In genomic region chr17:35774499-35774898, GRCh38 we compare ENCODE assay signal across 12 cellular contexts. TPM values are rescaled to one million over a fixed set of nuclear protein-coding genes. Genes with fewer than 3 reads are reported as not detected.
DNase-seq lines count a peak whose midpoint lies in the region; ATAC-seq and TF ChIP-seq lines count a peak whose summit lies in the region.
"Had no signal": no experiment of that assay in that cellular context is flagged by ENCODE, and none has a peak within 500 bp of the region (broad histone marks: within the 10 kb centered on the region; RNA-seq: fewer than 3 reads in every experiment).

No MANE protein-coding gene starts in this region.

- no peaks in the 10 kb centered on the region for H3K9me3 Mint-ChIP-seq in CD8-positive, alpha-beta T cell
- H3K9me3 Mint-ChIP-seq: effector memory CD8-positive, alpha-beta T cell had no signal

- H3K4me3 Mint-ChIP-seq in CD8-positive, alpha-beta T cell: no peak overlapping the region
- H3K4me3 Mint-ChIP-seq: effector memory CD8-positive, alpha-beta T cell had no signal

- WGBS in smooth muscle cell (ENCODE audit: low lambda C conversion rate): 39% methylated on average over 5 of the region's 5 CpGs

- no peak overlapping the region for H3K27ac Mint-ChIP-seq in CD8-positive, alpha-beta T cell
- H3K27ac Mint-ChIP-seq: effector memory CD8-positive, alpha-beta T cell had no signal

- H3K4me3 ChIP-seq in lower lobe of right lung: no peak overlapping the region
- H3K4me3 ChIP-seq in smooth muscle cell: no peak overlapping the region
- no peak overlapping the region for H3K4me3 ChIP-seq in MM.1S (ENCODE audit: low read length)
- no peak overlapping the region for H3K4me3 ChIP-seq in CD8-positive, alpha-beta T cell (ENCODE audit: low read depth, low read length)

- no peak overlapping the region for H3K9ac ChIP-seq in smooth muscle cell (ENCODE audit: low read depth)
- no peak overlapping the region for H3K9ac ChIP-seq in MM.1S (ENCODE audit: low read length)

- no peaks in the 10 kb centered on the region for H3K27me3 ChIP-seq in lower lobe of right lung (ENCODE audit: low read depth)
- H3K27me3 ChIP-seq in smooth muscle cell (ENCODE audit: low read depth): no peaks in the 10 kb centered on the region
- H3K27me3 ChIP-seq in MM.1S (replicated peaks; ENCODE audit: insufficient read depth, low read length): peaks cover 17% of the 10 kb centered on the region
- no peaks in the 10 kb centered on the region for H3K27me3 ChIP-seq in CD8-positive, alpha-beta T cell (ENCODE audit: insufficient read depth, low read length)

- H3K9me2 ChIP-seq in MM.1S (replicated peaks; ENCODE audit: insufficient read depth, low read length): no peaks in the 10 kb centered on the region

- POLR2A ChIA-PET in CD8-positive, alpha-beta T cell (lab: Charles Lee): no interaction called here

- H3K4me1 ChIP-seq in lower lobe of right lung (peaks cover 50% of the 10 kb centered on the region), smooth muscle cell (ENCODE audit: low read depth) (peaks cover 25% of the 10 kb centered on the region), MM.1S (ENCODE audit: low read length) (no peaks in the 10 kb centered on the region)
- no peaks in the 10 kb centered on the region for H3K4me1 ChIP-seq in CD8-positive, alpha-beta T cell (ENCODE audit: insufficient read depth, low read length)

- H3F3A ChIP-seq in smooth muscle cell (ENCODE audit: low read depth): peaks cover 27% of the 10 kb centered on the region
- no peaks in the 10 kb centered on the region for H3F3A ChIP-seq in MM.1S (ENCODE audit: insufficient read depth, low read length)

- TF ChIP-seq CTCF in lower lobe of right lung (IDR thresholded peaks at IDR 0.05) (no peak), smooth muscle cell (IDR thresholded peaks at IDR 0.05; ENCODE audit: borderline replicate concordance, insufficient read depth, poor library complexity, severe bottlenecking) (no peak), MM.1S (IDR thresholded peaks at IDR 0.05; ENCODE audit: low read length) (no peak)
- no peak for TF ChIP-seq CTCF in CD8-positive, alpha-beta T cell (IDR thresholded peaks at IDR 0.05)

- no peaks in the 10 kb centered on the region for H3K9me3 ChIP-seq in lower lobe of right lung
- no peaks in the 10 kb centered on the region for H3K9me3 ChIP-seq in smooth muscle cell (replicated peaks; ENCODE audit: low read depth)
- no peaks in the 10 kb centered on the region for H3K9me3 ChIP-seq in MM.1S (replicated peaks; ENCODE audit: insufficient read depth, low read length)
- H3K9me3 ChIP-seq in CD8-positive, alpha-beta T cell (ENCODE audit: low read length): no peaks in the 10 kb centered on the region

- H3K4me2 ChIP-seq in smooth muscle cell (peak overlapping the region; percentile 8), MM.1S (ENCODE audit: low read depth, low read length) (no peak overlapping the region)

- H3K27me3 Mint-ChIP-seq in CD8-positive, alpha-beta T cell (ENCODE audit: low read depth): peaks cover 9% of the 10 kb centered on the region

- intact Hi-C loops in lower lobe of right lung (cut with DNase I): no loop called here
- intact Hi-C loops in CD8-positive, alpha-beta T cell (cut with DNase I, micrococcal nuclease): no loop called here

- ATAC-seq in lower lobe of right lung (peak; percentile 44 to 72), GM19397 (IDR thresholded peaks at IDR 0.05; ENCODE audit: unreplicated experiment) (no peak)
- ATAC-seq in CD8-positive, alpha-beta T cell: no peak
- ATAC-seq: effector memory CD8-positive, alpha-beta T cell had no signal

- no peaks in the 10 kb centered on the region for H4K20me1 ChIP-seq in smooth muscle cell (ENCODE audit: low read depth)
- H4K20me1 ChIP-seq in MM.1S (ENCODE audit: insufficient read depth, low read length): no peaks in the 10 kb centered on the region; the same call in 1 of the 2 replicates

- H2AFZ ChIP-seq in smooth muscle cell (ENCODE audit: low read depth) (no peak overlapping the region), MM.1S (ENCODE audit: low read length) (no peak overlapping the region)

- CTCF ChIA-PET in CD8-positive, alpha-beta T cell (lab: Charles Lee): interaction anchor here (1.7 kb wide), 2 partner anchors 10 to 34 kb away, joined by 4 to 12 read pairs; partner anchors contain the start of gene TAF15

- H3K36me3 ChIP-seq in lower lobe of right lung (no peaks in the 10 kb centered on the region), smooth muscle cell (ENCODE audit: low read depth) (no peaks in the 10 kb centered on the region), MM.1S (replicated peaks; ENCODE audit: insufficient read depth, low read length) (no peaks in the 10 kb centered on the region)
- H3K36me3 ChIP-seq in CD8-positive, alpha-beta T cell (ENCODE audit: insufficient read depth, low read length): no peaks in the 10 kb centered on the region

- H3K27ac ChIP-seq in cingulate gyrus (ENCODE audit: low read depth, low read length) (peak overlapping the region; percentile 65), lower lobe of right lung (peak overlapping the region; percentile 66), smooth muscle cell (ENCODE audit: low read depth) (no peak overlapping the region), MM.1S (ENCODE audit: low read length) (no peak overlapping the region)
- H3K27ac ChIP-seq in CD8-positive, alpha-beta T cell (ENCODE audit: low read depth, low read length): no peak overlapping the region

- H3K4me1 Mint-ChIP-seq in CD8-positive, alpha-beta T cell (ENCODE audit: low read depth): peaks cover 3% of the 10 kb centered on the region

- DNase-seq in NCI-H69 (lab: John Stamatoyannopoulos, UW) (peak; percentile 57), lower lobe of right lung (peak; percentile 63), smooth muscle cell (lab: John Stamatoyannopoulos, UW; ENCODE audit: unreplicated experiment) (no peak), ecto neural progenitor cell (ENCODE audit: low spot score) (no peak), MM.1S (no peak)
- DNase-seq in CD8-positive, alpha-beta T cell: no peak
- DNase-seq: activated T-cell treated with anti-CD3 and anti-CD28 coated beads, Interleukin-2, amount 50 U/mL, for 1 hour; effector memory CD8-positive, alpha-beta T cell; mammary epithelial cell; NCI-H524 treated with DMSO at 0.1 percent for 48 hours had no signal

- peaks cover 2% of the 10 kb centered on the region for H3K36me3 Mint-ChIP-seq in CD8-positive, alpha-beta T cell

- H3K79me2 ChIP-seq in smooth muscle cell (ENCODE audit: low read depth) (no peaks in the 10 kb centered on the region), MM.1S (ENCODE audit: low read length) (no peaks in the 10 kb centered on the region)

RNA-seq across cellular contexts. Expression of gene C17orf50, which starts 13.8 kb away (rescaled TPM):
- total RNA-seq in lower lobe of right lung (not detected), smooth muscle cell (not detected in 2 replicates)
- polyA plus RNA-seq in smooth muscle cell: 0.33 TPM in 1 of 2 replicates, not detected in the other
- total RNA-seq in CD8-positive, alpha-beta T cell: not detected
- total RNA-seq: mammary epithelial cell had no signal
- polyA plus RNA-seq: mammary epithelial cell had no signal

RNA-seq across cellular contexts. Expression of gene MMP28, which starts 20.9 kb away (rescaled TPM):
- total RNA-seq in lower lobe of right lung: 40.9 TPM
- 38.0 and 50.0 TPM in 2 replicates for total RNA-seq in smooth muscle cell
- 25.7 and 51.4 TPM in 2 replicates for polyA plus RNA-seq in smooth muscle cell
- total RNA-seq in CD8-positive, alpha-beta T cell: 1 to 10 TPM; 5.4 to 6.5 TPM

RNA-seq across cellular contexts. Expression of gene GAS2L2, which starts 21.5 kb away (rescaled TPM):
- total RNA-seq in lower lobe of right lung (3.1 TPM), smooth muscle cell (not detected in 2 replicates)
- polyA plus RNA-seq in smooth muscle cell: not detected in 2 replicates
- under 1 TPM; 0.17 to 0.27 TPM for total RNA-seq in CD8-positive, alpha-beta T cell

RNA-seq across cellular contexts. Expression of gene TAF15, which starts 34.8 kb away (rescaled TPM):
- total RNA-seq in lower lobe of right lung (143 TPM), smooth muscle cell (25.5 and 33.3 TPM in 2 replicates)
- 4.2 and 8.1 TPM in 2 replicates for polyA plus RNA-seq in smooth muscle cell
- total RNA-seq in CD8-positive, alpha-beta T cell: 100 to 1,000 TPM; 118 to 121 TPM

RNA-seq across cellular contexts. Expression of gene RASL10B, which starts 43.1 kb away (rescaled TPM):
- total RNA-seq in lower lobe of right lung (1.9 TPM), smooth muscle cell (6.8 and 8.2 TPM in 2 replicates)
- polyA plus RNA-seq in smooth muscle cell: 11.0 and 18.6 TPM in 2 replicates
- under 1 TPM; 0.16 to 0.22 TPM for total RNA-seq in CD8-positive, alpha-beta T cell

Comparison
In these comparisons a context has a peak if more than half of its experiments do, and no peak if none do; other contexts are left out.
1. DNase-seq: peak in NCI-H69 (single experiment) and lower lobe of right lung (single experiment); none in smooth muscle cell (single experiment), ecto neural progenitor cell (single experiment), MM.1S (single experiment) and CD8-positive, alpha-beta T cell (0 of 7).
2. H3K27ac ChIP-seq: peak in cingulate gyrus (single experiment) and lower lobe of right lung (single experiment); none in smooth muscle cell (single experiment), MM.1S (single experiment) and CD8-positive, alpha-beta T cell (single experiment).
3. ATAC-seq: peak in lower lobe of right lung (2 of 2); none in CD8-positive, alpha-beta T cell (single experiment) and GM19397 (single experiment).